Comparison of ENCODE assay signal across 17 cellular contexts in genomic region chr2:19888831-19889230, GRCh38.
"Had no signal": no experiment of that assay in that cellular context is flagged by ENCODE, and none has a peak within 500 bp of the region (broad histone marks: within the 10 kb centered on the region; RNA-seq: fewer than 3 reads in every experiment).

No MANE protein-coding gene starts in this region.

- H3K27ac ChIP-seq: coronary artery, right atrium auricular region, tibial nerve, uterus had no signal

- H3K27me3 Mint-ChIP-seq: activated naive CD8-positive, alpha-beta T cell treated with anti-CD3 and anti-CD28 coated beads, Interleukin-2, amount 10 ng/mL, durations not matched to agents 7 days and 5 days; naive B cell; progenitor cell of endocrine pancreas had no signal

- H3K27me3 ChIP-seq: right atrium auricular region, tibial nerve, uterus had no signal

- H3K36me3 ChIP-seq: right atrium auricular region, tibial nerve, uterus had no signal

- H3K4me1 ChIP-seq: uterus had no signal

- H3K9me3 ChIP-seq: mucosa of descending colon, right atrium auricular region, tibial nerve, uterus had no signal

- ATAC-seq: activated CD4-positive, CD25-positive, alpha-beta regulatory T cell treated with anti-CD3 and anti-CD28 coated beads, Interleukin-2, amount 50 U/mL, for 24 hours; mucosa of descending colon had no signal

- H3K27ac Mint-ChIP-seq: activated naive CD8-positive, alpha-beta T cell treated with anti-CD3 and anti-CD28 coated beads, Interleukin-2, amount 10 ng/mL, durations not matched to agents 7 days and 5 days; progenitor cell of endocrine pancreas had no signal

- DNase-seq: activated CD4-positive, alpha-beta T cell treated with anti-CD3 and anti-CD28 coated beads, Interleukin-2, amount 50 U/mL, for 1 hour; activated naive CD4-positive, alpha-beta T cell; activated naive CD8-positive, alpha-beta T cell treated with anti-CD3 and anti-CD28 coated beads, Interleukin-2, amount 10 ng/mL, durations not matched to agents 7 days and 5 days; amygdala; effector CD4-positive, alpha-beta T cell; mesenchymal stem cell; mucosa of descending colon; naive B cell; stimulated activated CD4-positive, alpha-beta T cell treated with anti-CD3 and anti-CD28 coated beads, Interleukin-2, amount 100 ng/mL, for 24 hours; stimulated activated naive CD4-positive, alpha-beta T cell treated with Interleukin-2 at 50 U/mL for 16 hours; uterus had no signal

- H3K4me3 ChIP-seq: coronary artery, mucosa of descending colon, right atrium auricular region, tibial nerve, uterus had no signal

- H3K9me3 Mint-ChIP-seq: activated naive CD8-positive, alpha-beta T cell treated with anti-CD3 and anti-CD28 coated beads, Interleukin-2, amount 10 ng/mL, durations not matched to agents 7 days and 5 days; neural crest cell had no signal

- H3K4me3 Mint-ChIP-seq: activated naive CD8-positive, alpha-beta T cell treated with anti-CD3 and anti-CD28 coated beads, Interleukin-2, amount 10 ng/mL, durations not matched to agents 7 days and 5 days; naive B cell; neural crest cell had no signal
